1 cellular context compared by ENCODE assay signal in genomic region chr10:101065479-101066145, GRCh38.
TF ChIP-seq lines count a peak whose summit lies in the region.

No MANE protein-coding gene starts in this region.

TF ChIP-seq in SK-N-SH, 30 proteins besides CTCF, POLR2A, EP300 and RAD21 (continued from another document):
- TF ChIP-seq, protein P1, sequence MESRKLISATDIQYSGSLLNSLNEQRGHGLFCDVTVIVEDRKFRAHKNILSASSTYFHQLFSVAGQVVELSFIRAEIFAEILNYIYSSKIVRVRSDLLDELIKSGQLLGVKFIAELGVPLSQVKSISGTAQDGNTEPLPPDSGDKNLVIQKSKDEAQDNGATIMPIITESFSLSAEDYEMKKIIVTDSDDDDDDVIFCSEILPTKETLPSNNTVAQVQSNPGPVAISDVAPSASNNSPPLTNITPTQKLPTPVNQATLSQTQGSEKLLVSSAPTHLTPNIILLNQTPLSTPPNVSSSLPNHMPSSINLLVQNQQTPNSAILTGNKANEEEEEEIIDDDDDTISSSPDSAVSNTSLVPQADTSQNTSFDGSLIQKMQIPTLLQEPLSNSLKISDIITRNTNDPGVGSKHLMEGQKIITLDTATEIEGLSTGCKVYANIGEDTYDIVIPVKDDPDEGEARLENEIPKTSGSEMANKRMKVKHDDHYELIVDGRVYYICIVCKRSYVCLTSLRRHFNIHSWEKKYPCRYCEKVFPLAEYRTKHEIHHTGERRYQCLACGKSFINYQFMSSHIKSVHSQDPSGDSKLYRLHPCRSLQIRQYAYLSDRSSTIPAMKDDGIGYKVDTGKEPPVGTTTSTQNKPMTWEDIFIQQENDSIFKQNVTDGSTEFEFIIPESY (IDR thresholded peaks at IDR 0.05; ENCODE audit: borderline replicate concordance, low read depth), result no peak
- TF ChIP-seq MXI1 (IDR thresholded peaks at IDR 0.05; ENCODE audit: low read depth, low read length) (no peak), ELF1 (IDR thresholded peaks at IDR 0.05) (no peak)
TF ChIP-seq in SK-N-SH: peak in this region for 1.
